Comparison of ENCODE assay signal across 26 cellular contexts in genomic region chr1:13983393-13983792, GRCh38.
"Had no signal": no experiment of that assay in that cellular context is flagged by ENCODE, and none has a peak within 500 bp of the region (broad histone marks: within the 10 kb centered on the region; RNA-seq: fewer than 3 reads in every experiment).

No MANE protein-coding gene starts in this region.

- H3K9me3 ChIP-seq: suprapubic skin, testis, thoracic aorta, thyroid gland, transverse colon, upper lobe of left lung, upper lobe of right lung, uterus, vagina had no signal

- H3K4me3 ChIP-seq: stomach, suprapubic skin, thoracic aorta, thyroid gland, tibial artery, tibial nerve, transverse colon, upper lobe of left lung, upper lobe of right lung, uterus, vagina had no signal

- DNase-seq: stimulated activated CD4-positive, alpha-beta T cell treated with anti-CD3 and anti-CD28 coated beads, Interleukin-2, amount 100 ng/mL, for 48 hours; stimulated activated CD4-positive, alpha-beta T cell treated with anti-CD3 and anti-CD28 coated beads, Interleukin-4, amount 100 ng/mL, for 1 hour; stimulated activated CD4-positive, alpha-beta T cell treated with anti-CD3 and anti-CD28 coated beads, Interleukin-4, amount 100 ng/mL, for 24 hours; stimulated activated CD4-positive, alpha-beta T cell treated with anti-CD3 and anti-CD28 coated beads, Interleukin-4, amount 100 ng/mL, for 4 hours; stimulated activated CD8-positive, alpha-beta memory T cell treated with anti-CD3 and anti-CD28 coated beads, Interleukin-4, amount 100 ng/mL, for 48 hours; stimulated activated naive B cell treated with anti-CD40 and anti-IgM and Interleukin-4, amounts not matched to agents 10 μg/mL and 1 μg/mL and 100 μg/mL, for 72 hours; stimulated activated naive CD4-positive, alpha-beta T cell; stimulated activated naive CD4-positive, alpha-beta T cell treated with Interleukin-2 at 50 U/mL for 16 hours; stimulated activated naive CD8-positive, alpha-beta T cell treated with anti-CD3 and anti-CD28 coated beads, Interleukin-15, amount 100 ng/mL, for 72 hours; stimulated activated naive CD8-positive, alpha-beta T cell treated with anti-CD3 and anti-CD28 coated beads, Interleukin-15, Interleukin-2, amounts not matched to agents 100 U/mL and 50 U/mL, for 24 hours; stomach; substantia nigra; thyroid gland; tibial artery; transverse colon; trophoblast cell; upper lobe of right lung; uterus had no signal

- H3K36me3 ChIP-seq: stomach, suprapubic skin, thoracic aorta, thyroid gland, tibial artery, tibial nerve, transverse colon, upper lobe of left lung, upper lobe of right lung, uterus, vagina had no signal

- H3K27me3 ChIP-seq: stomach, suprapubic skin, testis, thyroid gland, tibial artery, tibial nerve, transverse colon, upper lobe of left lung, upper lobe of right lung, uterus, vagina had no signal

- H3K4me1 ChIP-seq: stomach, suprapubic skin, testis, thyroid gland, tibial artery, tibial nerve, transverse colon, upper lobe of left lung, upper lobe of right lung, uterus, vagina had no signal

- ATAC-seq: stimulated activated effector memory CD8-positive, alpha-beta T cell treated with anti-CD3 and anti-CD28 coated beads, Interleukin-12 subunit alpha, Interleukin-12 subunit beta, amount 100 ng/mL, for 72 hours; stimulated activated memory B cell treated with anti-CD40 and anti-IgM and Interleukin-4, amounts not matched to agents 10 μg/mL and 1 μg/mL and 100 μg/mL, for 72 hours; stimulated activated naive B cell treated with anti-CD40 and anti-IgM and Interleukin-4, amounts not matched to agents 10 μg/mL and 1 μg/mL and 100 μg/mL, for 72 hours; stimulated activated naive CD8-positive, alpha-beta T cell treated with anti-CD3 and anti-CD28 coated beads, Interleukin-15, amount 100 ng/mL, for 72 hours; stimulated activated naive CD8-positive, alpha-beta T cell treated with anti-CD3 and anti-CD28 coated beads, Interleukin-15, Interleukin-2, amounts not matched to agents 100 U/mL and 50 U/mL, for 24 hours; upper lobe of right lung had no signal

- H3K27ac ChIP-seq: stomach, suprapubic skin, testis, thoracic aorta, thyroid gland, tibial artery, tibial nerve, transverse colon, upper lobe of left lung, upper lobe of right lung, uterus, vagina had no signal
